In genomic region chr3:94619643-94620042, GRCh38 we compare ENCODE assay signal across 18 cellular contexts.
DNase-seq lines count a peak whose midpoint lies in the region; ATAC-seq, FAIRE-seq and TF ChIP-seq lines count a peak whose summit lies in the region.
"Had no signal": no experiment of that assay in that cellular context is flagged by ENCODE, and none has a peak within 500 bp of the region (broad histone marks: within the 10 kb centered on the region; RNA-seq: fewer than 3 reads in every experiment).

No MANE protein-coding gene starts in this region.

- TF ChIP-seq CTCF in SK-N-SH (IDR thresholded peaks at IDR 0.05) (no peak), epithelial cell of esophagus (IDR thresholded peaks at IDR 0.05; ENCODE audit: insufficient read depth, low read depth, low read length, missing control alignments) (no peak), lower lobe of right lung (IDR thresholded peaks at IDR 0.05) (no peak)

- H3K27ac ChIP-seq in SK-N-SH (ENCODE audit: low read depth in 2 of 2, low read length in 1 of 2): no peak overlapping the region
- no peak overlapping the region for H3K27ac ChIP-seq in lower lobe of right lung
- H3K27ac ChIP-seq: 22Rv1, A549, C4-2B had no signal

- no peaks in the 10 kb centered on the region for H3K79me2 ChIP-seq in SK-N-SH (ENCODE audit: insufficient read depth)

- POLR2A ChIA-PET in SK-N-SH (lab: Yijun Ruan, JAX): no interaction called here

- WGBS in SK-N-SH (ENCODE audit: low lambda C conversion rate): 36% methylated on average over 3 of the region's 3 CpGs

- H3K9me3 ChIP-seq in SK-N-SH (no peaks in the 10 kb centered on the region), lower lobe of right lung (no peaks in the 10 kb centered on the region)
- H3K9me3 ChIP-seq: A549, HAP-1 had no signal

- FAIRE-seq in urothelium cell line (lab: Jason Lieb, UNC): no peak
- FAIRE-seq: A549, HepG2 had no signal

- H3K36me3 ChIP-seq in SK-N-SH (replicated peaks in 1 of 2; ENCODE audit: control insufficient read depth in 1 of 2, insufficient read depth in 2 of 2, low read length in 1 of 2): no peaks in the 10 kb centered on the region
- H3K36me3 ChIP-seq in lower lobe of right lung: no peaks in the 10 kb centered on the region
- H3K36me3 ChIP-seq: HAP-1 had no signal

- H3K4me2 ChIP-seq in SK-N-SH: no peak overlapping the region
- H3K4me2 ChIP-seq: A549 had no signal

- H3K4me1 ChIP-seq in SK-N-SH (ENCODE audit: control insufficient read depth in 1 of 2, insufficient read depth in 2 of 2, low read depth in 1 of 2, low read length in 1 of 2) (no peaks in the 10 kb centered on the region), lower lobe of right lung (no peaks in the 10 kb centered on the region)
- H3K4me1 ChIP-seq: HAP-1 had no signal

- no peaks in the 10 kb centered on the region for H3F3A ChIP-seq in SK-N-SH (replicated peaks; ENCODE audit: insufficient read depth)

- no peak overlapping the region for H3K9ac ChIP-seq in SK-N-SH

- H4K20me1 ChIP-seq in SK-N-SH (ENCODE audit: insufficient read depth): no peaks in the 10 kb centered on the region

- TF ChIP-seq EP300 in SK-N-SH (IDR thresholded peaks at IDR 0.05; ENCODE audit: borderline replicate concordance in 1 of 2, low read depth in 1 of 2, low read length in 1 of 2): no peak

- H2AFZ ChIP-seq in SK-N-SH (ENCODE audit: low read depth): no peak overlapping the region

- no peaks in the 10 kb centered on the region for H3K27me3 ChIP-seq in SK-N-SH (ENCODE audit: insufficient read depth)
- no peaks in the 10 kb centered on the region for H3K27me3 ChIP-seq in lower lobe of right lung (ENCODE audit: low read depth)

- intact Hi-C loops in lower lobe of right lung (cut with DNase I): no loop called here
- intact Hi-C loops in head of caudate nucleus (cut with DNase I): no loop called here

- no peak for ATAC-seq in lower lobe of right lung
- ATAC-seq: A549, HepG2 had no signal

- DNase-seq in NCI-H82 (lab: John Stamatoyannopoulos, UW): peak; percentile 21
- no peak for DNase-seq in NCI-H82 treated with DMSO at 0.1 percent for 48 hours (lab: John Stamatoyannopoulos, UW; ENCODE audit: unreplicated experiment)
- DNase-seq in SK-N-SH: no peak
- peak; percentile 53 for DNase-seq in epithelial cell of esophagus (ENCODE audit: low read depth)
- DNase-seq in urothelium cell line (ENCODE audit: low spot score): peak; percentile 20
- DNase-seq in lower lobe of right lung: no peak
- no peak for DNase-seq in head of caudate nucleus
- DNase-seq in DMS53 (lab: John Stamatoyannopoulos, UW): no peak
- DNase-seq: AML-193; CD4-positive, alpha-beta T cell; DMS153; DMS79 treated with DMSO at 0.1 percent for 48 hours; GF-D8 had no signal

- CTCF ChIA-PET in SK-N-SH (lab: Yijun Ruan, JAX): interaction anchor here (0.6 kb wide), 1 partner anchor 97 kb away, joined by 3 read pairs; no protein-coding TSS in a partner anchor

- no peak overlapping the region for H3K4me3 ChIP-seq in SK-N-SH (ENCODE audit: low read depth in 2 of 2, low read length in 1 of 2)
- no peak overlapping the region for H3K4me3 ChIP-seq in epithelial cell of esophagus (ENCODE audit: low read length)
- no peak overlapping the region for H3K4me3 ChIP-seq in lower lobe of right lung
- H3K4me3 ChIP-seq: A549, HAP-1 had no signal

- H3K9me2 ChIP-seq in SK-N-SH: no peaks in the 10 kb centered on the region

- TF ChIP-seq RAD21 in SK-N-SH (IDR thresholded peaks at IDR 0.05; ENCODE audit: low read length): no peak

TF ChIP-seq in SK-N-SH, 30 proteins besides CTCF, POLR2A, EP300 and RAD21:
- TF ChIP-seq TCF12 (IDR thresholded peaks at IDR 0.05) (peak; percentile 72), FOXM1 (IDR thresholded peaks at IDR 0.05; ENCODE audit: low read depth) (no peak), RCOR1 (IDR thresholded peaks at IDR 0.05; ENCODE audit: low read length) (no peak), PBX3 (IDR thresholded peaks at IDR 0.05) (peak; percentile 53)
TF ChIP-seq in SK-N-SH: peak in this region for 2.

Comparison
In these comparisons a context has a peak if more than half of its experiments do, and no peak if none do; other contexts are left out.
1. DNase-seq: peak in NCI-H82 (single experiment), epithelial cell of esophagus (single experiment) and urothelium cell line (single experiment); none in NCI-H82 treated with DMSO at 0.1 percent for 48 hours (single experiment), SK-N-SH (single experiment), lower lobe of right lung (single experiment), head of caudate nucleus (0 of 42) and DMS53 (single experiment).